ENCODE assay signal across 8 cellular contexts in the genomic region with DNA sequence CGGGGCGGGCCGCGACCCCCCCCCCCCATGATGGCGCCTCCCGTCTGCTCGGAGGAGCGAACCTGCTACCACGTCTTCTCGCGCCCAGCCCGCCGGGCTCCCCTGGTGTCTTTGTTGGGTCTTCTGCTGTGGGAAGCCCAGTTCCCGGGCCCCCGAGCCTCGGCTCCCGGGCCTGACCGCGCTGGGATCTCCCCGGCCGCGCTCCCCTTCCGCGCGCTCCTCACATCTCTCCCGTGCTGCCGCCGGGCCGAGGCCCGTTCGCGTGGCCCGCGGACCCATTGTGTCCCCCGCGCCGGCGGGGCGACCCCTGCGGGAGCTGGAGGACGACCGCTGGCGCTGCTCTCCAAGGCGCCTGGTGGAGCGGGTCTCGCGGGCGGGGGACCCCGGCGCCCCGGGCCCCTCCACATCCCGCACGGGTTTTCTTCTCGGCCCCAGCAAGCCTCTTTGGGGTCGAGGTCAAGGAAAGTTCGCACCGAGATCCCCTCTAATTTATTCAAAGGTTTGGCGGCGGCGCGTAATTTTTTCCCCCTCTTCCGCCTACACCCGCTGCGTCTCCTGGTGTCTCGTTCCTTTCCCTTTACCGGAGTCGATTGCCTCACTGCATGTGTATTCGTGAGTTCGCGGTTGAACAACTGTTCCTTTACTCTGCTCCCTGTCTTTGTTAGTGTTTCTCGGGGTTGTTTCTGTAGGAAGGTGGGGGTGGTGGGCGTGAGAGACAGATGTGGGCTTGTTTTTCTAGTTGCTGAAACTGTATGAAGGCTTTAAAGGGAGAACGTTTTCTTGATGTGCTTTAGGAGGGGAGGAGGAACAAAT. TPM values are rescaled to one million over a fixed set of nuclear protein-coding genes. Genes with fewer than 3 reads are reported as not detected.
DNase-seq lines count a peak whose midpoint lies in the region; ATAC-seq and TF ChIP-seq lines count a peak whose summit lies in the region.

No MANE protein-coding gene starts in this region.

- WGBS in esophagus squamous epithelium, 2 donors: 0% methylated on average over 22 to 23 of the region's 73 CpGs

- H3K27me3 ChIP-seq in AG04450 (ENCODE audit: control insufficient read depth, insufficient read depth, low read length): no peaks in the 10 kb centered on the region
- H3K27me3 ChIP-seq in esophagus squamous epithelium: no peaks in the 10 kb centered on the region

- intact Hi-C loops in esophagus squamous epithelium (cut with DNase I): no loop called here

- H3K4me3 ChIP-seq in AG04450 (ENCODE audit: low read depth, low read length) (peak overlapping the region; percentile 72), esophagus squamous epithelium (peak overlapping the region; percentile 71 to 96 (median 80))

- H3K36me3 ChIP-seq in esophagus squamous epithelium: no peaks in the 10 kb centered on the region

- CTCF ChIA-PET in AG04450 (lab: Charles Lee): interaction anchor here (0.5 to 0.8 kb wide), 2 partner anchors 75 to 311 kb away, joined by 3 read pairs; no protein-coding TSS in a partner anchor

- peaks cover 12% of the 10 kb centered on the region for H3K4me1 Mint-ChIP-seq in stimulated activated memory B cell treated with anti-CD40 and anti-IgM and Interleukin-4, amounts not matched to agents 10 μg/mL and 1 μg/mL and 100 μg/mL, for 72 hours

- POLR2A ChIA-PET in AG04450 (lab: Yijun Ruan, JAX): interaction anchor here (1.0 to 1.2 kb wide), 3 partner anchors 11 to 252 kb away, joined by 4 to 6 read pairs (median 4); no protein-coding TSS in a partner anchor

- no peaks in the 10 kb centered on the region for H3K36me3 Mint-ChIP-seq in stimulated activated memory B cell treated with anti-CD40 and anti-IgM and Interleukin-4, amounts not matched to agents 10 μg/mL and 1 μg/mL and 100 μg/mL, for 72 hours

- 0 out of 2 replicates have a peak, but pooled peaks have one; percentile 3 for TF ChIP-seq CTCF in AG04450 (IDR thresholded peaks at IDR 0.05; ENCODE audit: low read depth, low read length)
- no peak for TF ChIP-seq CTCF in esophagus squamous epithelium (IDR thresholded peaks at IDR 0.05)

- H3K4me3 Mint-ChIP-seq in stimulated activated memory B cell treated with anti-CD40 and anti-IgM and Interleukin-4, amounts not matched to agents 10 μg/mL and 1 μg/mL and 100 μg/mL, for 72 hours: no peak overlapping the region

- TF ChIP-seq POLR2A in esophagus squamous epithelium (IDR thresholded peaks at IDR 0.05): peak in 2 of 4 donors; percentile 13 to 24

- H3K27ac ChIP-seq in AG04450 (ENCODE audit: low read depth, low read length) (peak overlapping the region; percentile 92), esophagus squamous epithelium (peak overlapping the region; percentile 95 to 99 (median 97))

- no peaks in the 10 kb centered on the region for H3K9me3 ChIP-seq in AG04450 (ENCODE audit: control insufficient read depth, insufficient read depth, low read length)
- no peaks in the 10 kb centered on the region for H3K9me3 ChIP-seq in esophagus squamous epithelium

- H3K27ac Mint-ChIP-seq in stimulated activated memory B cell treated with anti-CD40 and anti-IgM and Interleukin-4, amounts not matched to agents 10 μg/mL and 1 μg/mL and 100 μg/mL, for 72 hours: no peak overlapping the region

- H3K4me1 ChIP-seq in esophagus squamous epithelium: peaks cover 6 to 55% (median 24%) of the 10 kb centered on the region in 3 donors

- peaks cover 5% of the 10 kb centered on the region for H3K9me3 Mint-ChIP-seq in stimulated activated memory B cell treated with anti-CD40 and anti-IgM and Interleukin-4, amounts not matched to agents 10 μg/mL and 1 μg/mL and 100 μg/mL, for 72 hours

- peak; percentile 19 for ATAC-seq in GM18519 (IDR thresholded peaks at IDR 0.05; ENCODE audit: low FRiP score, unreplicated experiment)
- peak; percentile 38 for ATAC-seq in HG03066 (IDR thresholded peaks at IDR 0.05; ENCODE audit: low read depth, unreplicated experiment)
- peak; percentile 59 for ATAC-seq in stimulated activated memory B cell treated with anti-CD40 and anti-IgM and Interleukin-4, amounts not matched to agents 10 μg/mL and 1 μg/mL and 100 μg/mL, for 72 hours

- H3K27me3 Mint-ChIP-seq in stimulated activated memory B cell treated with anti-CD40 and anti-IgM and Interleukin-4, amounts not matched to agents 10 μg/mL and 1 μg/mL and 100 μg/mL, for 72 hours: peaks cover 41% of the 10 kb centered on the region

- DNase-seq in AG04450 (ENCODE audit: low read depth, low spot score): peak; percentile 75
- peak; percentile 76 to 83 for DNase-seq in NCI-H526 (lab: John Stamatoyannopoulos, UW)
- peak; percentile 66 for DNase-seq in activated CD8-positive, alpha-beta memory T cell treated with anti-CD3 and anti-CD28 coated beads, Interleukin-2, amount 50 U/mL, for 4 hours
- DNase-seq in esophagus squamous epithelium (lab: John Stamatoyannopoulos, UW): no peak
- peak; percentile 93 for DNase-seq in myocyte (ENCODE audit: low read depth)

RNA-seq across cellular contexts. Expression of a gene that starts 0.8 kb away (rescaled TPM):
- 59.0 and 64.7 TPM in 2 replicates for polyA plus RNA-seq in AG04450 (2011; rRNA removed)
- 54.4 and 60.0 TPM in 2 replicates for polyA minus RNA-seq in AG04450 (2011; rRNA and poly(A)+ RNA removed)
- total RNA-seq in esophagus squamous epithelium: 10 to 100 TPM; 17.2 to 38.1 (median 26.8) TPM
- total RNA-seq in myocyte: 58.9 and 61.3 TPM in 2 replicates
- polyA plus RNA-seq in myocyte (2012): 13.5 TPM
